Comparison of ENCODE assay signal across 19 cellular contexts in the genomic region with DNA sequence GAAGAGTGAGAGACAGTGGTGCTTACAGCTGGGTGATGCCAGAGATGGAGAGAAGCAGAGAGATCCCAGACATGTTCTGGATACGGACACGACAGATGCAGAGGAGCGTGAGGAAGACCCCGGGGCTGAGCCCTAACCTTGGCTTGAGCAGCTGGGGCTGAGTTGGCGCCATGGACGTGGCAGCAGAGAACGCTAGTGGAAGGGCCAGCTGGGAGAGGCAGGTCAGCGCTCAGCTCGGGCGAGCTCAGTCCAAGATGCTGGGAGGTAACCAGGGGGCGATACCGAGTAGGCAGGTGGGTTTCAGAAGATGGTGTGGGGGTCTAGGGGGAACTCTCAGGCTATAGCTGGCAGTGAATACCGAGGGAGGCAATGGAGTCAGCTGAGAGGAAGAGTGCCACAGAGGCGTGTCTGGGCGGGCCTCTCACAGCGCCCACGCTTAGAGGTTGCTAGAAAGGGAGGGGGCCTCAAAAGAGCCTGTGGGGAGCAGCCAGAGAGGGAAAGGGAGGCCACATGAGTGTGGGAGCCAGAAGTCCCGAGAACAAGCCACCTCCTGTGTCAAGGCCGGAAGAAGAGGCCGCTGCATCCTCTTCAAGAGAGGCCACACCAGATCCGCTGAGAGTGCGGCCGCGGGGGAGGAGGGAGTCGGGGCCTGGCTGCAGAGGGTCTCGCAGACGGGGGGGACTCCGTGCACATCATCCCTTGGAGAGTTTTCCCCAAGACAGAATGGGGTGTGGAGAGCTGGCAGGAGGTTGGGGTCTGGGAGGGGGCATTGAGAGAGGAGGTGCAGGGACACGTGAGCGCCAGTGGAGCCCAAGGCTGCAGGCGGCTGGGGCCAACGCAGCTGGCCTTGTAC. TPM values are rescaled to one million over a fixed set of nuclear protein-coding genes. Genes with fewer than 3 reads are reported as not detected.
DNase-seq lines count a peak whose midpoint lies in the region; ATAC-seq and TF ChIP-seq lines count a peak whose summit lies in the region.
"Had no signal": no experiment of that assay in that cellular context is flagged by ENCODE, and none has a peak within 500 bp of the region (broad histone marks: within the 10 kb centered on the region; RNA-seq: fewer than 3 reads in every experiment).

No MANE protein-coding gene starts in this region.

- no peak for ATAC-seq in activated T-cell treated with anti-CD3 and anti-CD28 coated beads, Interleukin-2, amount 50 U/mL, for 4 hours
- ATAC-seq in RWPE2 (ENCODE audit: low read depth), result no peak
- ATAC-seq in HG03196 (IDR thresholded peaks at IDR 0.05; ENCODE audit: unreplicated experiment), result no peak
- ATAC-seq: activated T-cell treated with anti-CD3 and anti-CD28 coated beads, Interleukin-2, amount 50 U/mL, for 72 hours; left colon had no signal

- WGBS in spleen, 5 donors, result 77 to 88% (median 83%) methylated on average over 25 to 32 of the region's 32 CpGs

- H3K9me3 Mint-ChIP-seq in activated T-cell treated with anti-CD3 and anti-CD28 coated beads, Interleukin-2, amount 50 U/mL, for 4 hours, result no peaks in the 10 kb centered on the region
- H3K9me3 Mint-ChIP-seq: stimulated activated naive CD8-positive, alpha-beta T cell treated with anti-CD3 and anti-CD28 coated beads, Interleukin-15, Interleukin-2, amounts not matched to agents 100 ng/mL and 50 ng/mL, for 24 hours had no signal

- TF ChIP-seq CTCF in RWPE2 (IDR thresholded peaks at IDR 0.05; ENCODE audit: poor library complexity, severe bottlenecking), result no peak
- TF ChIP-seq CTCF in spleen (IDR thresholded peaks at IDR 0.05 in 8 of 11, conservative IDR thresholded peaks at IDR 0.05 in 3 of 11), result no peak

- H3K27ac ChIP-seq in RWPE2 (ENCODE audit: poor library complexity, severe bottlenecking), result no peak overlapping the region
- H3K27ac ChIP-seq in spleen, result no peak overlapping the region

- H3K27me3 ChIP-seq in RWPE2 (ENCODE audit: insufficient read depth, poor library complexity, severe bottlenecking), result no peaks in the 10 kb centered on the region
- peaks cover 0 to 19% (median 0%) of the 10 kb centered on the region in 7 donors for H3K27me3 ChIP-seq in spleen (replicated peaks in 1 of 7)

- no peak for TF ChIP-seq POLR2A in spleen (IDR thresholded peaks at IDR 0.05)

- intact Hi-C loops in spleen (cut with DNase I; ENCODE audit: low total_unique reads), result no loop called here

- H3K4me1 ChIP-seq in RWPE2 (ENCODE audit: insufficient read depth, poor library complexity, severe bottlenecking) (no peaks in the 10 kb centered on the region), spleen (no peaks in the 10 kb centered on the region)

- H3K36me3 Mint-ChIP-seq in activated T-cell treated with anti-CD3 and anti-CD28 coated beads, Interleukin-2, amount 50 U/mL, for 4 hours (ENCODE audit: insufficient read depth), result no peaks in the 10 kb centered on the region

- H3K4me3 ChIP-seq in RWPE2 (ENCODE audit: severe bottlenecking), result no peak overlapping the region
- no peak overlapping the region for H3K4me3 ChIP-seq in spleen

- H3K4me1 Mint-ChIP-seq in activated T-cell treated with anti-CD3 and anti-CD28 coated beads, Interleukin-2, amount 50 U/mL, for 4 hours (ENCODE audit: low read depth), result no peaks in the 10 kb centered on the region

- DNase-seq in activated T-cell treated with anti-CD3 and anti-CD28 coated beads, Interleukin-2, amount 50 U/mL, for 1 hour, result peak; percentile 3
- no peak for DNase-seq in activated T-cell treated with anti-CD3 and anti-CD28 coated beads, Interleukin-2, amount 50 U/mL, for 4 hours
- peak; percentile 61 for DNase-seq in RWPE2 (ENCODE audit: low spot score)
- peak; percentile 33 for DNase-seq in islet precursor cell
- DNase-seq in spleen, result peak; percentile 59
- no peak for DNase-seq in NOMO-1 (lab: John Stamatoyannopoulos, UW; ENCODE audit: unreplicated experiment in 2 of 2)
- DNase-seq in kidney tubule cell (ENCODE audit: low spot score), result no peak
- DNase-seq: activated T-cell treated with anti-CD3 and anti-CD28 coated beads, Interleukin-2, amount 50 U/mL, for 72 hours; HCEC 1CT; NCI-H1417; NCI-H2171; NCI-H774; stimulated activated CD4-positive, alpha-beta T cell treated with anti-CD3 and anti-CD28 coated beads, Interleukin-2, amount 100 ng/mL, for 24 hours had no signal

- no peaks in the 10 kb centered on the region for H3K36me3 ChIP-seq in RWPE2 (ENCODE audit: low read depth)
- H3K36me3 ChIP-seq in spleen, result no peaks in the 10 kb centered on the region

- H3K9me3 ChIP-seq in RWPE2 (ENCODE audit: severe bottlenecking), result no peaks in the 10 kb centered on the region
- H3K9me3 ChIP-seq in spleen, result peaks cover 0 to 14% (median 3%) of the 10 kb centered on the region in 8 donors

- H3K4me3 Mint-ChIP-seq in activated T-cell treated with anti-CD3 and anti-CD28 coated beads, Interleukin-2, amount 50 U/mL, for 4 hours, result no peak overlapping the region
- H3K4me3 Mint-ChIP-seq: activated T-cell treated with anti-CD3 and anti-CD28 coated beads, Interleukin-2, amount 50 U/mL, for 72 hours; stimulated activated naive CD8-positive, alpha-beta T cell treated with anti-CD3 and anti-CD28 coated beads, Interleukin-15, Interleukin-2, amounts not matched to agents 100 ng/mL and 50 ng/mL, for 24 hours had no signal

- H3K27me3 Mint-ChIP-seq in activated T-cell treated with anti-CD3 and anti-CD28 coated beads, Interleukin-2, amount 50 U/mL, for 4 hours (ENCODE audit: low read depth), result peaks cover 14% of the 10 kb centered on the region

RNA-seq across cellular contexts. Expression of gene DIO3, which starts 57.0 kb away (rescaled TPM):
- total RNA-seq in activated T-cell treated with anti-CD3 and anti-CD28 coated beads, Interleukin-2, amount 50 U/mL, for 4 hours, result not detected
- total RNA-seq in spleen, result 1 to 10 TPM in 1 of 7 donors, under 1 TPM in 4, not detected in 2; 0.20 to 1.3 (median 0.36) TPM
- polyA plus RNA-seq in spleen, result under 1 TPM; 0.04 to 0.46 (median 0.42) TPM
- total RNA-seq: A172; activated T-cell treated with anti-CD3 and anti-CD28 coated beads, Interleukin-2, amount 50 U/mL, for 72 hours; SK-MEL-5 had no signal
- polyA plus RNA-seq: BJ had no signal

Comparison
In these comparisons a context has a peak if more than half of its experiments do, and no peak if none do; other contexts are left out.
1. DNase-seq: peak in activated T-cell treated with anti-CD3 and anti-CD28 coated beads, Interleukin-2, amount 50 U/mL, for 1 hour (single experiment), RWPE2 (single experiment), islet precursor cell (single experiment) and spleen (single experiment); none in activated T-cell treated with anti-CD3 and anti-CD28 coated beads, Interleukin-2, amount 50 U/mL, for 4 hours (single experiment), NOMO-1 (0 of 2) and kidney tubule cell (single experiment).